In genomic region chr3:190155752-190156151, GRCh38 we compare ENCODE assay signal across 22 cellular contexts. TPM values are rescaled to one million over a fixed set of nuclear protein-coding genes. Genes with fewer than 3 reads are reported as not detected.
DNase-seq lines count a peak whose midpoint lies in the region; ATAC-seq and TF ChIP-seq lines count a peak whose summit lies in the region.
"Had no signal": no experiment of that assay in that cellular context is flagged by ENCODE, and none has a peak within 500 bp of the region (broad histone marks: within the 10 kb centered on the region; RNA-seq: fewer than 3 reads in every experiment).

No MANE protein-coding gene starts in this region.

- peak overlapping the region; percentile 2 for H3K27ac Mint-ChIP-seq in Calu3 (ENCODE audit: unreplicated experiment)
- no peak overlapping the region for H3K27ac Mint-ChIP-seq in activated T-helper 17 cell treated with anti-CD3 and anti-CD28 coated beads, Interleukin-2, amount 50 U/mL, for 72 hours
- no peak overlapping the region for H3K27ac Mint-ChIP-seq in CD4-positive, alpha-beta T cell

- H3K9ac ChIP-seq in mammary epithelial cell (ENCODE audit: insufficient read depth, low read length): peak overlapping the region; percentile 81
- H3K9ac ChIP-seq: SK-N-SH had no signal

- H3K4me3 Mint-ChIP-seq in Calu3 (ENCODE audit: low read depth, unreplicated experiment): no peak overlapping the region
- H3K4me3 Mint-ChIP-seq in activated T-helper 17 cell treated with anti-CD3 and anti-CD28 coated beads, Interleukin-2, amount 50 U/mL, for 72 hours: no peak overlapping the region
- no peak overlapping the region for H3K4me3 Mint-ChIP-seq in CD4-positive, alpha-beta T cell
- H3K4me3 Mint-ChIP-seq: central memory CD8-positive, alpha-beta T cell; neural crest cell had no signal

- peak overlapping the region; percentile 50 for H3K4me2 ChIP-seq in mammary epithelial cell (ENCODE audit: insufficient read depth, low read depth, low read length)
- H3K4me2 ChIP-seq: SK-N-SH had no signal

- BruUV-seq in Calu3 (replicated peaks; lab: Mats Ljungman, UMichigan) (no TSS peak), mammary epithelial cell (replicated peaks; lab: Mats Ljungman, UMichigan) (no TSS peak)

- DNase-seq in Calu3 (peak; percentile 17), LoVo (ENCODE audit: low spot score) (peak; percentile 83), mammary epithelial cell (peak; percentile 99), mucosa of descending colon (peak; percentile 43 to 69 (median 53)), NCI-H128 (lab: John Stamatoyannopoulos, UW; ENCODE audit: unreplicated experiment) (no peak)
- no peak for DNase-seq in central memory CD4-positive, alpha-beta T cell
- no peak for DNase-seq in CD4-positive, alpha-beta T cell
- DNase-seq: activated CD4-positive, alpha-beta T cell treated with anti-CD3 and anti-CD28 coated beads for 1 hour; DMS79; effector memory CD4-positive, alpha-beta T cell; left cardiac atrium; midbrain; NCI-H1092 treated with DMSO at 0.1 percent for 48 hours; NCI-H526 treated with DMSO at 0.1 percent for 48 hours; psoas muscle; SK-N-SH; T1000; thyroid gland had no signal

- H3K36me3 Mint-ChIP-seq in Calu3 (ENCODE audit: insufficient read depth, unreplicated experiment): no peaks in the 10 kb centered on the region
- no peaks in the 10 kb centered on the region for H3K36me3 Mint-ChIP-seq in activated T-helper 17 cell treated with anti-CD3 and anti-CD28 coated beads, Interleukin-2, amount 50 U/mL, for 72 hours (ENCODE audit: low read depth)
- H3K36me3 Mint-ChIP-seq in CD4-positive, alpha-beta T cell (ENCODE audit: low read depth): no peaks in the 10 kb centered on the region

- ATAC-seq in mucosa of descending colon: peak; percentile 94
- no peak for ATAC-seq in activated T-helper 17 cell treated with anti-CD3 and anti-CD28 coated beads, Interleukin-2, amount 50 U/mL, for 72 hours (replicated peaks)
- ATAC-seq in CD4-positive, alpha-beta T cell (ENCODE audit: poor library complexity): no peak
- ATAC-seq: left cardiac atrium, psoas muscle had no signal

- H3K36me3 ChIP-seq in mammary epithelial cell (ENCODE audit: insufficient read depth, low read length) (no peaks in the 10 kb centered on the region), mucosa of descending colon (ENCODE audit: low read depth) (no peaks in the 10 kb centered on the region)
- H3K36me3 ChIP-seq: thyroid gland had no signal

- WGBS in mammary epithelial cell (ENCODE audit: low coverage, missing lambda C conversion rate): 2% methylated on average over 4 of the region's 4 CpGs

- in situ Hi-C loops in mammary epithelial cell (cut with MboI; ENCODE audit: low sequenced_read_pairs in 2 of 2): no loop called here

- peak overlapping the region; percentile 53 for H2AFZ ChIP-seq in mammary epithelial cell (ENCODE audit: low read depth, low read length)

- H3K9me3 Mint-ChIP-seq in Calu3 (ENCODE audit: low read depth, unreplicated experiment): no peaks in the 10 kb centered on the region
- H3K9me3 Mint-ChIP-seq in activated T-helper 17 cell treated with anti-CD3 and anti-CD28 coated beads, Interleukin-2, amount 50 U/mL, for 72 hours: no peaks in the 10 kb centered on the region
- no peaks in the 10 kb centered on the region for H3K9me3 Mint-ChIP-seq in CD4-positive, alpha-beta T cell
- H3K9me3 Mint-ChIP-seq: central memory CD8-positive, alpha-beta T cell; neural crest cell had no signal

- dilution Hi-C loops in mammary epithelial cell (cut with HindIII; ENCODE audit: low sequenced_read_pairs): no loop called here

- POLR2A ChIA-PET in CD4-positive, alpha-beta T cell (lab: Charles Lee): no interaction called here

- H3K9me3 ChIP-seq in mammary epithelial cell (replicated peaks; ENCODE audit: insufficient read depth, low read length): no peaks in the 10 kb centered on the region
- no peaks in the 10 kb centered on the region for H3K9me3 ChIP-seq in mucosa of descending colon
- H3K9me3 ChIP-seq in CD4-positive, alpha-beta T cell (ENCODE audit: control insufficient read depth, low read length): no peaks in the 10 kb centered on the region
- H3K9me3 ChIP-seq: psoas muscle, SK-N-SH, thyroid gland had no signal

- TF ChIP-seq CTCF in Calu3 (IDR thresholded peaks at IDR 0.05; ENCODE audit: unreplicated experiment): no peak
- TF ChIP-seq CTCF in mammary epithelial cell (conservative IDR thresholded peaks at IDR 0.05 in 1 of 2, IDR thresholded peaks at IDR 0.05 in 1 of 2; ENCODE audit: extremely low read depth in 1 of 2, insufficient read depth in 1 of 2, low read depth in 1 of 2, low read length in 2 of 2): no peak
- TF ChIP-seq CTCF in mucosa of descending colon (IDR thresholded peaks at IDR 0.05): no peak
- TF ChIP-seq CTCF in CD4-positive, alpha-beta T cell (IDR thresholded peaks at IDR 0.05): no peak

- no peaks in the 10 kb centered on the region for H3K27me3 Mint-ChIP-seq in Calu3 (ENCODE audit: unreplicated experiment)
- peaks cover 8% of the 10 kb centered on the region for H3K27me3 Mint-ChIP-seq in activated T-helper 17 cell treated with anti-CD3 and anti-CD28 coated beads, Interleukin-2, amount 50 U/mL, for 72 hours
- peaks cover 19% of the 10 kb centered on the region for H3K27me3 Mint-ChIP-seq in CD4-positive, alpha-beta T cell

- intact Hi-C loops in Calu3 (cut with micrococcal nuclease; ENCODE audit: unreplicated experiment): no loop called here
- intact Hi-C loops in mammary epithelial cell (cut with micrococcal nuclease): loop anchor here (2.0 kb wide), 1 partner anchor 35 kb away; the partner anchor contains the start of gene P3H2
- intact Hi-C loops in mucosa of descending colon (cut with DNase I, micrococcal nuclease): no loop called here
- intact Hi-C loops in CD4-positive, alpha-beta T cell (cut with DNase I, micrococcal nuclease): no loop called here

- H3K4me3 ChIP-seq in mammary epithelial cell (replicated peaks in 1 of 3; ENCODE audit: insufficient read depth in 1 of 3, low read depth in 2 of 3, low read length in 3 of 3) (no peak overlapping the region), mucosa of descending colon (no peak overlapping the region)
- H3K4me3 ChIP-seq: psoas muscle, thyroid gland had no signal

- CTCF ChIA-PET in Calu3 (lab: Charles Lee): no interaction called here
- CTCF ChIA-PET in mammary epithelial cell (lab: Charles Lee; ENCODE audit: low non-redundant PET): no interaction called here
- CTCF ChIA-PET in CD4-positive, alpha-beta T cell (lab: Charles Lee): no interaction called here

- peaks cover 22% of the 10 kb centered on the region for H3K4me1 ChIP-seq in mammary epithelial cell (ENCODE audit: insufficient read depth, low read length)
- peaks cover 3% of the 10 kb centered on the region for H3K4me1 ChIP-seq in mucosa of descending colon (ENCODE audit: low read depth)
- H3K4me1 ChIP-seq: psoas muscle had no signal

- no peaks in the 10 kb centered on the region for H3K27me3 ChIP-seq in mammary epithelial cell (ENCODE audit: insufficient read depth, low read length)
- H3K27me3 ChIP-seq in CD4-positive, alpha-beta T cell (ENCODE audit: control insufficient read depth, insufficient read depth, low read length): no peaks in the 10 kb centered on the region

- H3K27ac ChIP-seq in mammary epithelial cell (ENCODE audit: insufficient read depth, low read depth, low read length): peak overlapping the region; percentile 96
- no peak overlapping the region for H3K27ac ChIP-seq in CD4-positive, alpha-beta T cell (ENCODE audit: low read depth, low read length)
- H3K27ac ChIP-seq: C4-2B, psoas muscle, thyroid gland had no signal

- peaks cover 9% of the 10 kb centered on the region for H3K4me1 Mint-ChIP-seq in Calu3 (ENCODE audit: low read depth, unreplicated experiment)
- no peaks in the 10 kb centered on the region for H3K4me1 Mint-ChIP-seq in activated T-helper 17 cell treated with anti-CD3 and anti-CD28 coated beads, Interleukin-2, amount 50 U/mL, for 72 hours
- H3K4me1 Mint-ChIP-seq in CD4-positive, alpha-beta T cell (ENCODE audit: low read depth): no peaks in the 10 kb centered on the region
- H3K4me1 Mint-ChIP-seq: central memory CD8-positive, alpha-beta T cell; neural crest cell had no signal

- H4K20me1 ChIP-seq in mammary epithelial cell (ENCODE audit: insufficient read depth, low read length): no peaks in the 10 kb centered on the region

- H3K79me2 ChIP-seq in mammary epithelial cell (ENCODE audit: insufficient read depth, low read length): no peaks in the 10 kb centered on the region

RNA-seq across cellular contexts. Expression of gene P3H2, which starts 35.1 kb away (rescaled TPM):
- 5.9 and 7.1 TPM in 2 replicates for total RNA-seq in Calu3 (2022)
- total RNA-seq in mammary epithelial cell: 100 to 1,000 TPM in 1 of 2 donors, 10 to 100 TPM in 1; 71.2 to 181 TPM
- 150 TPM for polyA plus RNA-seq in mammary epithelial cell
- 188 TPM for polyA minus RNA-seq in mammary epithelial cell
- 10 to 100 TPM; 16.1 to 51.1 (median 44.1) TPM for total RNA-seq in mucosa of descending colon
- total RNA-seq in activated T-helper 17 cell treated with anti-CD3 and anti-CD28 coated beads, Interleukin-2, amount 50 U/mL, for 72 hours: not detected
- not detected for total RNA-seq in CD4-positive, alpha-beta T cell

Comparison
In these comparisons a context has a peak if more than half of its experiments do, and no peak if none do; other contexts are left out.
1. DNase-seq: peak in Calu3 (single experiment), LoVo (single experiment), mammary epithelial cell (single experiment) and mucosa of descending colon (3 of 3); none in central memory CD4-positive, alpha-beta T cell (single experiment), NCI-H128 (single experiment) and CD4-positive, alpha-beta T cell (0 of 10).